Comparison of ENCODE assay signal across 26 cellular contexts in genomic region chr9:132846109-132846917, GRCh38. TPM values are rescaled to one million over a fixed set of nuclear protein-coding genes. Genes with fewer than 3 reads are reported as not detected.
"Had no signal": no experiment of that assay in that cellular context is flagged by ENCODE, and none has a peak within 500 bp of the region (broad histone marks: within the 10 kb centered on the region; RNA-seq: fewer than 3 reads in every experiment).

No MANE protein-coding gene starts in this region.

- H3K9me3 ChIP-seq: ascending aorta, body of pancreas had no signal

- H3K4me3 ChIP-seq: ascending aorta, body of pancreas had no signal

- H3K36me3 ChIP-seq: ascending aorta had no signal

- FAIRE-seq: TTC549 had no signal

- ATAC-seq: activated naive CD8-positive, alpha-beta T cell treated with anti-CD3 and anti-CD28 coated beads, Interleukin-2, amount 50 U/mL, for 24 hours; activated T-helper 17 cell treated with anti-CD3 and anti-CD28 coated beads, Interleukin-2, amount 50 U/mL, for 72 hours; body of pancreas had no signal

- H3K27me3 ChIP-seq: ascending aorta, body of pancreas had no signal

- DNase-seq: activated B cell treated with CpG ODN at 0.5 μM for 24 hours; activated CD4-positive, alpha-beta memory T cell treated with anti-CD3 and anti-CD28 coated beads for 36 hours; activated CD4-positive, alpha-beta T cell treated with anti-CD3 and anti-CD28 coated beads for 1 hour; activated CD4-positive, alpha-beta T cell treated with anti-CD3 and anti-CD28 coated beads, Interleukin-2, amount 10 ng/mL, durations not matched to agents 24 days and 14 days; activated CD8-positive, alpha-beta memory T cell treated with anti-CD3 and anti-CD28 coated beads for 24 hours; activated naive CD4-positive, alpha-beta T cell treated with anti-CD3 and anti-CD28 coated beads, Interleukin-2, amount 50 U/mL, for 16 hours; activated naive CD8-positive, alpha-beta T cell treated with anti-CD3 and anti-CD28 coated beads, Interleukin-2, amount 50 U/mL, for 24 hours; activated T-cell treated with anti-CD3 and anti-CD28 coated beads, Interleukin-2, amount 50 U/mL, for 48 hours; amniotic stem cell; body of pancreas; Kasumi-1; NCI-H1048; NCI-H146; NCI-H187 treated with DMSO at 0.1 percent for 48 hours; NCI-H2081 treated with DMSO at 0.1 percent for 48 hours; NCI-H2227 treated with DMSO at 0.1 percent for 48 hours; NCI-H446 treated with DMSO at 0.1 percent for 48 hours; NCI-H526; NCI-H774; SIG-M5; T-helper 2 cell; T1000 had no signal

- H3K27ac ChIP-seq: ascending aorta, body of pancreas had no signal

- H3K4me1 ChIP-seq: ascending aorta, body of pancreas had no signal

RNA-seq across cellular contexts. Expression of gene AK8, which starts 31.8 kb away (rescaled TPM):
- total RNA-seq: activated CD4-positive, alpha-beta T cell treated with anti-CD3 and anti-CD28 coated beads, Interleukin-2, amount 10 ng/mL, durations not matched to agents 24 days and 14 days; ascending aorta; RPMI7951 had no signal
